Comparison of ENCODE assay signal across 1 cellular context in genomic region chr9:125189361-125190289, GRCh38.
TF ChIP-seq lines count a peak whose summit lies in the region.

Gene PPP6C, minus strand, starts transcription at chr9:125189803. Its CDS starts 85 bp downstream, at chr9:125189718.

TF ChIP-seq in HCT116, 20 proteins besides CTCF, POLR2A, EP300 and RAD21 (continued from another document):
- TF ChIP-seq REST (IDR thresholded peaks at IDR 0.05; ENCODE audit: low read depth) (no peak), ELF1 (IDR thresholded peaks at IDR 0.05; ENCODE audit: borderline replicate concordance, low read depth) (peak; percentile 60; the same call in 1 of the 2 replicates), YY1 (IDR thresholded peaks at IDR 0.05; ENCODE audit: extremely low read depth, insufficient replicate concordance, low read depth, low read length) (peak; percentile 76), ZBTB33 (IDR thresholded peaks at IDR 0.05; ENCODE audit: extremely low read depth, insufficient replicate concordance, low read length) (peak; percentile 85)
